In genomic region chr11:21484039-21484438, GRCh38 we compare ENCODE assay signal across 33 cellular contexts.
DNase-seq lines count a peak whose midpoint lies in the region; ATAC-seq, FAIRE-seq and TF ChIP-seq lines count a peak whose summit lies in the region.
"Had no signal": no experiment of that assay in that cellular context is flagged by ENCODE, and none has a peak within 500 bp of the region (broad histone marks: within the 10 kb centered on the region; RNA-seq: fewer than 3 reads in every experiment).

No MANE protein-coding gene starts in this region.

- H3K9me3 ChIP-seq in HepG2 (ENCODE audit: low read length) = peaks cover 5% of the 10 kb centered on the region; the same call in 1 of the 2 replicates
- no peaks in the 10 kb centered on the region for H3K9me3 ChIP-seq in right lobe of liver
- no peaks in the 10 kb centered on the region for H3K9me3 ChIP-seq in A549
- peaks cover 16% of the 10 kb centered on the region for H3K9me3 ChIP-seq in IMR-90 (ENCODE audit: control insufficient read depth, insufficient read depth, low read length)
- H3K9me3 ChIP-seq in K562 (replicated peaks; ENCODE audit: control insufficient read depth, insufficient read depth, low read depth, low read length) = no peaks in the 10 kb centered on the region
- H3K9me3 ChIP-seq: BE2C; BLaER1; BLaER1 treated with 17β-estradiol and CSF1 and Interleukin-3, amounts not matched to agents 10 nM and 100 nM; Caco-2 had no signal

- no peak overlapping the region for H3K9ac ChIP-seq in HepG2 (ENCODE audit: insufficient read depth, low read depth, low read length)
- no peak overlapping the region for H3K9ac ChIP-seq in IMR-90 (ENCODE audit: low read depth, low read length)
- H3K9ac ChIP-seq in K562 (ENCODE audit: insufficient read depth in 1 of 2, low read depth in 2 of 2, low read length in 2 of 2) = no peak overlapping the region
- H3K9ac ChIP-seq: BLaER1; BLaER1 treated with 17β-estradiol and CSF1 and Interleukin-3, amounts not matched to agents 10 nM and 100 nM had no signal

- H2BK120ac ChIP-seq in IMR-90 (ENCODE audit: low read depth, low read length) = no peak overlapping the region

- intact Hi-C loops in HepG2 (cut with micrococcal nuclease; ENCODE audit: unreplicated experiment) = no loop called here
- intact Hi-C loops in right lobe of liver (cut with DNase I) = no loop called here
- intact Hi-C loops in IMR-90 (cut with micrococcal nuclease) = no loop called here
- intact Hi-C loops in K562 (cut with micrococcal nuclease) = no loop called here

- H2AFZ ChIP-seq in HepG2 (ENCODE audit: low read length) (no peak overlapping the region), IMR-90 (replicated peaks; ENCODE audit: low read length, poor library complexity) (no peak overlapping the region), K562 (ENCODE audit: low read depth, low read length) (no peak overlapping the region)

- H3K14ac ChIP-seq in IMR-90 (replicated peaks; ENCODE audit: low read depth, low read length) = no peak overlapping the region

- no peak overlapping the region for H4K91ac ChIP-seq in IMR-90 (ENCODE audit: insufficient read depth, low read depth, low read length)

- H3K79me1 ChIP-seq in IMR-90 (ENCODE audit: low read depth in 1 of 2, low read length in 2 of 2) = no peaks in the 10 kb centered on the region

- H3K18ac ChIP-seq in IMR-90 (ENCODE audit: low read depth, low read length) = no peak overlapping the region

- no peaks in the 10 kb centered on the region for H3K36me3 ChIP-seq in HepG2 (replicated peaks in 1 of 2; ENCODE audit: control insufficient read depth in 1 of 2, insufficient read depth in 2 of 2, low read length in 2 of 2)
- no peaks in the 10 kb centered on the region for H3K36me3 ChIP-seq in right lobe of liver
- no peaks in the 10 kb centered on the region for H3K36me3 ChIP-seq in IMR-90 (ENCODE audit: control insufficient read depth, insufficient read depth, low read length)
- no peaks in the 10 kb centered on the region for H3K36me3 ChIP-seq in K562 (ENCODE audit: control insufficient read depth, insufficient read depth, low read length)
- H3K36me3 ChIP-seq: BE2C; BLaER1; BLaER1 treated with 17β-estradiol and CSF1 and Interleukin-3, amounts not matched to agents 10 nM and 100 nM had no signal

- H4K8ac ChIP-seq in IMR-90 (ENCODE audit: low read depth in 2 of 2, low read length in 2 of 2) = no peak overlapping the region

- H2BK20ac ChIP-seq in IMR-90 (ENCODE audit: low read depth, low read length) = no peak overlapping the region

- no peak overlapping the region for H3K23ac ChIP-seq in IMR-90 (ENCODE audit: low read depth, low read length)

- no peak overlapping the region for H3K4me3 ChIP-seq in HepG2 (replicated peaks in 1 of 3; ENCODE audit: insufficient read depth in 1 of 3, low read depth in 2 of 3, low read length in 3 of 3)
- H3K4me3 ChIP-seq in right lobe of liver = no peak overlapping the region
- no peak overlapping the region for H3K4me3 ChIP-seq in A549
- no peak overlapping the region for H3K4me3 ChIP-seq in IMR-90 (ENCODE audit: insufficient read depth, low read depth, low read length)
- no peak overlapping the region for H3K4me3 ChIP-seq in K562
- H3K4me3 ChIP-seq: BLaER1; BLaER1 treated with 17β-estradiol and CSF1 and Interleukin-3, amounts not matched to agents 10 nM and 100 nM had no signal

- H3K27ac ChIP-seq in HepG2 (ENCODE audit: extremely low read length, insufficient read depth, low read length) = no peak overlapping the region
- H3K27ac ChIP-seq in right lobe of liver = no peak overlapping the region
- H3K27ac ChIP-seq in A549 = no peak overlapping the region
- no peak overlapping the region for H3K27ac ChIP-seq in IMR-90 (ENCODE audit: insufficient read depth, low read length)
- H3K27ac ChIP-seq in K562 (ENCODE audit: extremely low read depth, low read depth, low read length) = no peak overlapping the region
- H3K27ac ChIP-seq: 22Rv1; BLaER1; BLaER1 treated with 17β-estradiol and CSF1 and Interleukin-3, amounts not matched to agents 10 nM and 100 nM; C4-2B had no signal

- no peak overlapping the region for H2AK9ac ChIP-seq in IMR-90 (replicated peaks; ENCODE audit: low read depth, low read length, poor library complexity)

- TF ChIP-seq POLR2A in HepG2 (IDR thresholded peaks at IDR 0.05; ENCODE audit: insufficient read depth in 1 of 2, low read depth in 2 of 2, low read length in 2 of 2) = no peak
- no peak for TF ChIP-seq POLR2A in right lobe of liver (IDR thresholded peaks at IDR 0.05)
- no peak for TF ChIP-seq POLR2A in A549 (IDR thresholded peaks at IDR 0.05; ENCODE audit: low read length)
- TF ChIP-seq POLR2A in IMR-90 (IDR thresholded peaks at IDR 0.05; ENCODE audit: low read depth, low read length) = no peak
- TF ChIP-seq POLR2A in K562 (conservative IDR thresholded peaks at IDR 0.05) = no peak

- no peak overlapping the region for H2BK5ac ChIP-seq in IMR-90 (ENCODE audit: low read depth, low read length, poor library complexity, severe bottlenecking)

- H4K5ac ChIP-seq in IMR-90 (ENCODE audit: low read depth, low read length) = no peak overlapping the region

- H3K9me1 ChIP-seq in IMR-90 (ENCODE audit: insufficient read depth, low read length) (no peaks in the 10 kb centered on the region), K562 (ENCODE audit: control insufficient read depth, insufficient read depth, low read length) (no peaks in the 10 kb centered on the region)

- dilution Hi-C loops in IMR-90 (cut with HindIII; ENCODE audit: low sequenced_read_pairs, unreplicated experiment) = no loop called here

- TF ChIP-seq RAD21 in HepG2 (CRISPR knock-in tag; IDR thresholded peaks at IDR 0.05) (no peak), A549 (conservative IDR thresholded peaks at IDR 0.05 in 1 of 2, IDR thresholded peaks at IDR 0.05 in 1 of 2) (no peak), IMR-90 (IDR thresholded peaks at IDR 0.05; ENCODE audit: low read length) (no peak), K562 (CRISPR knock-in tag; conservative IDR thresholded peaks at IDR 0.05 in 1 of 2, IDR thresholded peaks at IDR 0.05 in 1 of 2) (no peak)

- CTCF ChIA-PET in HepG2 (lab: Yijun Ruan, JAX; ENCODE audit: low intra/inter-chr PET ratio, low total read pairs) (no interaction called here), A549 (lab: Yijun Ruan, JAX) (no interaction called here), IMR-90 (lab: Yijun Ruan, JAX) (no interaction called here), K562 (lab: Yijun Ruan, JAX; ENCODE audit: low intra/inter-chr PET ratio) (no interaction called here)

- H3K27me3 ChIP-seq in HepG2 (ENCODE audit: control insufficient read depth in 1 of 2, insufficient read depth in 2 of 2, low read length in 2 of 2) = no peaks in the 10 kb centered on the region
- no peaks in the 10 kb centered on the region for H3K27me3 ChIP-seq in right lobe of liver
- H3K27me3 ChIP-seq in IMR-90 (ENCODE audit: control insufficient read depth, insufficient read depth, low read length) = no peaks in the 10 kb centered on the region
- no peaks in the 10 kb centered on the region for H3K27me3 ChIP-seq in K562 (ENCODE audit: control insufficient read depth in 2 of 2, insufficient read depth in 2 of 2, low read length in 2 of 2)
- H3K27me3 ChIP-seq: BE2C, BLaER1 had no signal

- WGBS in HepG2 (ENCODE audit: low lambda C conversion rate) = 27% methylated on average over 4 of the region's 4 CpGs
- WGBS in right lobe of liver (ENCODE audit: insufficient coverage, low coverage, low lambda C conversion rate, missing lambda C conversion rate) = 78% methylated on average over 4 of the region's 4 CpGs
- 54% methylated on average over 4 of the region's 4 CpGs for WGBS in A549 (ENCODE audit: missing lambda C conversion rate)
- no CpG with 5 or more reads among the region's 4 CpGs for WGBS in IMR-90 (ENCODE audit: extremely low coverage in 2 of 2, insufficient read length in 1 of 2), 2 experiments
- 4% methylated on average over 4 of the region's 4 CpGs for WGBS in K562 (ENCODE audit: insufficient coverage, low coverage, missing lambda C conversion rate)

- DNase-seq in HepG2 (ENCODE audit: low spot score) = no peak
- DNase-seq in right lobe of liver = no peak
- no peak for DNase-seq in A549 (ENCODE audit: low read depth in 1 of 2, low spot score in 1 of 2)
- no peak for DNase-seq in IMR-90
- DNase-seq in K562 (ENCODE audit: extremely low read depth in 1 of 4, low spot score in 3 of 4) = no peak
- DNase-seq in activated naive CD4-positive, alpha-beta T cell treated with anti-CD3 and anti-CD28 coated beads, Interleukin-2, amount 50 U/mL, for 16 hours = no peak
- DNase-seq: 8988T; ACHN; AML-193; BE2C; C1 segment of cervical spinal cord; Caco-2; Calu3; CD4-positive, alpha-beta memory T cell; CD4-positive, alpha-beta T cell; CD4-positive, CD25-positive, alpha-beta regulatory T cell; CD8-positive, alpha-beta memory T cell; CD8-positive, alpha-beta T cell; COR-L47; DMS 273 treated with DMSO at 0.1 percent for 48 hours; DMS153; DMS53; DMS79; DMS79 treated with DMSO at 0.1 percent for 48 hours; DND-41; EL had no signal

- no TSS peak for BruUV-seq in HepG2 (replicated peaks; lab: Mats Ljungman, UMichigan)
- no TSS peak for BruUV-seq in IMR-90 (replicated peaks; lab: Mats Ljungman, UMichigan)
- BruUV-seq in K562 (replicated peaks; lab: Mats Ljungman, UMichigan) = no TSS peak

- H3K79me2 ChIP-seq in HepG2 (ENCODE audit: insufficient read depth, low read length) = no peaks in the 10 kb centered on the region
- H3K79me2 ChIP-seq in K562 (ENCODE audit: control insufficient read depth, insufficient read depth, low read length) = no peaks in the 10 kb centered on the region

- H3K4me1 ChIP-seq in HepG2 (ENCODE audit: insufficient read depth, low read length) (no peaks in the 10 kb centered on the region), right lobe of liver (no peaks in the 10 kb centered on the region), A549 (no peaks in the 10 kb centered on the region), IMR-90 (ENCODE audit: control insufficient read depth, insufficient read depth, low read length) (no peaks in the 10 kb centered on the region), K562 (replicated peaks in 1 of 2; ENCODE audit: control insufficient read depth in 2 of 2, insufficient read depth in 2 of 2, low read length in 2 of 2) (no peaks in the 10 kb centered on the region)
- H3K4me1 ChIP-seq: BE2C, BLaER1, Caco-2 had no signal

- POLR2A ChIA-PET in HepG2 (lab: Yijun Ruan, JAX) = no interaction called here
- POLR2A ChIA-PET in A549 (lab: Yijun Ruan, JAX) = no interaction called here
- POLR2A ChIA-PET in IMR-90 (lab: Charles Lee; ENCODE audit: unreplicated experiment) = no interaction called here
- POLR2A ChIA-PET in K562 (lab: Yijun Ruan, JAX) = no interaction called here

- no peak overlapping the region for H2BK15ac ChIP-seq in IMR-90 (ENCODE audit: low read depth, low read length)

- no peak for TF ChIP-seq EP300 in HepG2 (IDR thresholded peaks at IDR 0.05; ENCODE audit: low read depth in 2 of 2, low read length in 2 of 2)
- TF ChIP-seq EP300 in HepG2 (CRISPR knock-in tag; IDR thresholded peaks at IDR 0.05; ENCODE audit: borderline replicate concordance) = no peak
- no peak for TF ChIP-seq EP300 in A549 (IDR thresholded peaks at IDR 0.05)
- no peak for TF ChIP-seq EP300 in K562 (IDR thresholded peaks at IDR 0.05; ENCODE audit: low read length)

- no peak overlapping the region for H2AK5ac ChIP-seq in IMR-90 (ENCODE audit: low read depth, low read length)

- no peak overlapping the region for H3K4ac ChIP-seq in IMR-90 (ENCODE audit: low read depth, low read length)

- H3K56ac ChIP-seq in IMR-90 (ENCODE audit: extremely low read depth, insufficient read depth, low read length) = no peak overlapping the region

- in situ Hi-C loops in HepG2 (cut with HindIII; ENCODE audit: extremely low pct_ligation_motif_present, low pct_unique_long_range_greater_than_20kb) (no loop called here), IMR-90 (cut with MboI; ENCODE audit: low sequenced_read_pairs) (no loop called here), K562 (cut with MboI) (no loop called here)

- H4K20me1 ChIP-seq in HepG2 (ENCODE audit: insufficient read depth, low read length) = no peaks in the 10 kb centered on the region
- H4K20me1 ChIP-seq in IMR-90 (ENCODE audit: insufficient read depth, low read length) = no peaks in the 10 kb centered on the region
- H4K20me1 ChIP-seq in K562 (replicated peaks; ENCODE audit: control insufficient read depth, insufficient read depth, low read length) = no peaks in the 10 kb centered on the region
- H4K20me1 ChIP-seq: BLaER1; BLaER1 treated with 17β-estradiol and CSF1 and Interleukin-3, amounts not matched to agents 10 nM and 100 nM had no signal

- FAIRE-seq in HepG2 (lab: Jason Lieb, UNC) = no peak
- no peak for FAIRE-seq in A549 (lab: Jason Lieb, UNC)
- FAIRE-seq in K562 (lab: Jason Lieb, UNC) = no peak
- FAIRE-seq: D721Med had no signal

- no peak for TF ChIP-seq CTCF in HepG2 (CRISPR knock-in tag; IDR thresholded peaks at IDR 0.05)
- no peak for TF ChIP-seq CTCF in right lobe of liver (IDR thresholded peaks at IDR 0.05)
- TF ChIP-seq CTCF in A549 (IDR thresholded peaks at IDR 0.05) = no peak
- TF ChIP-seq CTCF in IMR-90 (conservative IDR thresholded peaks at IDR 0.05; ENCODE audit: low read depth, low read length) = no peak
- TF ChIP-seq CTCF in K562 (IDR thresholded peaks at IDR 0.05 in 2 of 3, conservative IDR thresholded peaks at IDR 0.05 in 1 of 3; ENCODE audit: insufficient read depth in 2 of 3, low read depth in 1 of 3, low read length in 3 of 3) = no peak

- H3K4me2 ChIP-seq in HepG2 (ENCODE audit: low read depth, low read length) = no peak overlapping the region
- no peak overlapping the region for H3K4me2 ChIP-seq in A549
- H3K4me2 ChIP-seq in IMR-90 (ENCODE audit: low read depth, low read length) = no peak overlapping the region
- no peak overlapping the region for H3K4me2 ChIP-seq in K562 (ENCODE audit: insufficient read depth, low read length)
- H3K4me2 ChIP-seq: BLaER1; BLaER1 treated with 17β-estradiol and CSF1 and Interleukin-3, amounts not matched to agents 10 nM and 100 nM had no signal

- ATAC-seq in HepG2 (no peak), right lobe of liver (no peak), A549 (no peak), IMR-90 (ENCODE audit: low read depth) (no peak), K562 (no peak), GM18868 (IDR thresholded peaks at IDR 0.05; ENCODE audit: unreplicated experiment) (no peak), GM19455 (IDR thresholded peaks at IDR 0.05; ENCODE audit: unreplicated experiment) (no peak)
- ATAC-seq: CD8-positive, alpha-beta T cell had no signal

Comparison
In these comparisons a context has a peak if more than half of its experiments do, and no peak if none do; other contexts are left out.
1. Of the 241 proteins assayed by ChIP-seq in both HepG2 and K562: peak only in HepG2: none; only in K562: MAFG; in both: MAFF and MAFK; in neither: 238.